27 cellular contexts compared by ENCODE assay signal in the genomic region with DNA sequence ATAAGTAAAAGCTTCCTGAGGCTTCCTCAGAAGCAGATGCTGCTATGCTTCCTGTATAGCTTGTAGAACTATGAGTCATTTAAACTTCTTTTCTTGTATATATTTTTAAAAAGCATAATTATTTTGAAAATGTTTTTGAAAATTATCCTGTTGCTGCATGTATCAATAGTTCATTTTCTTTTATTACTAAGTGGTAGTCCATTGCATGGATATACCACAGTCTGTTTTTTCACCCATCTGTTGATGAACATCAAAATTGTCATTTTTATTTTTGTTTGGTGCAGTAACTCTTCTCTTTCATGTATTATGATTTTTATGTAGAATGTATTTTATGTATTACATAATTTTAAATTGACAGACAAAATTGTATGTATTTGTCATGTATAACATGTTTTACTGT.
"Had no signal": no experiment of that assay in that cellular context is flagged by ENCODE, and none has a peak within 500 bp of the region (broad histone marks: within the 10 kb centered on the region; RNA-seq: fewer than 3 reads in every experiment).

No MANE protein-coding gene starts in this region.

- H3K27me3 ChIP-seq: stomach, suprapubic skin, testis, thyroid gland, tibial artery, tibial nerve, transverse colon, upper lobe of left lung, upper lobe of right lung, uterus, vagina had no signal

- H3K4me1 ChIP-seq: stomach, suprapubic skin, testis, thyroid gland, tibial artery, tibial nerve, transverse colon, upper lobe of left lung, upper lobe of right lung, uterus, vagina had no signal

- FAIRE-seq: urothelium cell line had no signal

- H3K36me3 ChIP-seq: stomach, suprapubic skin, thoracic aorta, thyroid gland, tibial artery, tibial nerve, transverse colon, upper lobe of left lung, upper lobe of right lung, uterus, vagina had no signal

- DNase-seq: stimulated activated CD4-positive, alpha-beta T cell treated with anti-CD3 and anti-CD28 coated beads, Interleukin-2, amount 100 ng/mL, for 48 hours; stimulated activated CD4-positive, alpha-beta T cell treated with anti-CD3 and anti-CD28 coated beads, Interleukin-4, amount 100 ng/mL, for 1 hour; stimulated activated CD4-positive, alpha-beta T cell treated with anti-CD3 and anti-CD28 coated beads, Interleukin-4, amount 100 ng/mL, for 24 hours; stimulated activated CD4-positive, alpha-beta T cell treated with anti-CD3 and anti-CD28 coated beads, Interleukin-4, amount 100 ng/mL, for 4 hours; stimulated activated CD8-positive, alpha-beta memory T cell treated with anti-CD3 and anti-CD28 coated beads, Interleukin-4, amount 100 ng/mL, for 48 hours; stimulated activated naive B cell treated with anti-CD40 and anti-IgM and Interleukin-4, amounts not matched to agents 10 μg/mL and 1 μg/mL and 100 μg/mL, for 72 hours; stimulated activated naive CD4-positive, alpha-beta T cell; stimulated activated naive CD4-positive, alpha-beta T cell treated with Interleukin-2 at 50 U/mL for 16 hours; stimulated activated naive CD8-positive, alpha-beta T cell treated with anti-CD3 and anti-CD28 coated beads, Interleukin-15, amount 100 ng/mL, for 72 hours; stimulated activated naive CD8-positive, alpha-beta T cell treated with anti-CD3 and anti-CD28 coated beads, Interleukin-15, Interleukin-2, amounts not matched to agents 100 U/mL and 50 U/mL, for 24 hours; stomach; substantia nigra; testis; thyroid gland; tibial artery; transverse colon; trophoblast cell; upper lobe of left lung; upper lobe of right lung; uterus had no signal

- ATAC-seq: stimulated activated effector memory CD8-positive, alpha-beta T cell treated with anti-CD3 and anti-CD28 coated beads, Interleukin-12 subunit alpha, Interleukin-12 subunit beta, amount 100 ng/mL, for 72 hours; stimulated activated memory B cell treated with anti-CD40 and anti-IgM and Interleukin-4, amounts not matched to agents 10 μg/mL and 1 μg/mL and 100 μg/mL, for 72 hours; stimulated activated naive B cell treated with anti-CD40 and anti-IgM and Interleukin-4, amounts not matched to agents 10 μg/mL and 1 μg/mL and 100 μg/mL, for 72 hours; stimulated activated naive CD8-positive, alpha-beta T cell treated with anti-CD3 and anti-CD28 coated beads, Interleukin-15, amount 100 ng/mL, for 72 hours; stimulated activated naive CD8-positive, alpha-beta T cell treated with anti-CD3 and anti-CD28 coated beads, Interleukin-15, Interleukin-2, amounts not matched to agents 100 U/mL and 50 U/mL, for 24 hours; upper lobe of right lung had no signal

- H3K4me3 ChIP-seq: stomach, suprapubic skin, testis, thoracic aorta, thyroid gland, tibial artery, tibial nerve, transverse colon, upper lobe of left lung, upper lobe of right lung, uterus, vagina had no signal

- H3K27ac ChIP-seq: stomach, suprapubic skin, testis, thoracic aorta, thyroid gland, tibial artery, tibial nerve, transverse colon, upper lobe of left lung, upper lobe of right lung, uterus, vagina had no signal

- H3K9me3 ChIP-seq: testis, thyroid gland, upper lobe of right lung, vagina had no signal
